8 cellular contexts compared by ENCODE assay signal in the genomic region with DNA sequence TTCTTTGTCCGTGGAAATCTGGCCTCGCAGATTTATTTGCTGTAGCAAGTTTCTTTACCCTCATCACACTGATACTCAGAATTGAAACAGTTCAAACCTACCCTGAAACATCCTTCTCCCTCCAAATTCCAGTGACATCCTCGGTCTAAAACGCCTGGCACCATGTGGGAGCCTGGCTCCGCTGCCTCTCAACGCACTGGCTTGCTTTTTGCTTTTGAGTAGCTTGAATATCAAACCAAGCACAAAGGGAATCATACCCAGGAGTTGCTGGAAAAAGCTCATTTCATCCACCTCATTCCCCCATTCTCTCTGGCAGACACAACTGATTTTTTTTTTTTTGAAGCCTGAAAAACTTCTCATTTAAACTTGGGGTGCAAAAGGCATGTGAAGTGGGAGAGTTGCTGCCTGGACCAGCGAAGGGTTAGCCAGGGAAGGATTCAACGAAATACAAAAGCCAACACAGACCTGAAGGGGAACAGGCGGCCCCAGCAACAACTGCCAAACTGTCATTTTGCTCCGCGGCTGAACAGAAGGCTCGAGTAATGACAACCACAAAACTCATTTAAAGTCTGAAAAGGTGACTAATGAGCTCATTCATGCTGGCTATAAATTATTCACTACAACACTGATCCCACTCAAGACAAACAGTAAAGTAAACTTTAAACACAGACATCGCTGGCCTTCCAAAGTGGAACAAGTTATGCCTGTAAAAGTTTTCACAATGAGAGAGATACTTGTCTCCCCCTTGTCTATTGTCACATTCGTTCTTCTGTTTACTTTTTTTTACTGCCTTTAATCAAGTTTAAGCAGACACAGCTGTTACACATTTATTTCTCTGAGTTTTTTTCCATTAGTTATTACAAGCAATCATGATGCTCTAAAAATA. TPM values are rescaled to one million over a fixed set of nuclear protein-coding genes. Genes with fewer than 3 reads are reported as not detected.
A peak's percentile ranks its signal among the peaks of the same experiment; 100 is the strongest.
DNase-seq lines count a peak whose midpoint lies in the region; ATAC-seq and TF ChIP-seq lines count a peak whose summit lies in the region.

No MANE protein-coding gene starts in this region.

- peaks cover 15% of the 10 kb centered on the region for H3K4me1 ChIP-seq in A673 (ENCODE audit: insufficient read depth, low read length, poor library complexity, severe bottlenecking)
- peaks cover 33% of the 10 kb centered on the region for H3K4me1 ChIP-seq in HUES64 (ENCODE audit: insufficient read depth, low read length)
- peaks cover 41% of the 10 kb centered on the region for H3K4me1 ChIP-seq in SJCRH30
- peaks cover 5 to 45% (median 37%) of the 10 kb centered on the region in 5 donors for H3K4me1 ChIP-seq in subcutaneous abdominal adipose tissue (ENCODE audit: control insufficient read depth in 5 of 5, insufficient read depth in 5 of 5, low read length in 5 of 5)

- no TSS peak for BruUV-seq in A673 (replicated peaks; lab: Mats Ljungman, UMichigan)

- TF ChIP-seq CTCF in A673 (conservative IDR thresholded peaks at IDR 0.05; ENCODE audit: low read depth, low read length) (no peak), mesothelial cell of epicardium (IDR thresholded peaks at IDR 0.05; ENCODE audit: unreplicated experiment) (no peak)

- H3K4me3 ChIP-seq in A673 (ENCODE audit: low read depth, low read length, poor library complexity, severe bottlenecking) = no peak overlapping the region
- H3K4me3 ChIP-seq in HUES64 (ENCODE audit: low read length) = no peak overlapping the region
- peak overlapping the region; percentile 55 for H3K4me3 ChIP-seq in SJCRH30
- H3K4me3 ChIP-seq in subcutaneous abdominal adipose tissue (ENCODE audit: low read depth in 1 of 5, low read length in 5 of 5) = peak overlapping the region in 4 of 5 donors; percentile 29 to 54 (median 40)

- H3K9ac ChIP-seq in HUES64 (ENCODE audit: low read depth, low read length) (peak overlapping the region; percentile 35; the same call in 1 of the 2 replicates), subcutaneous abdominal adipose tissue (ENCODE audit: low read length in 5 of 5) (peak overlapping the region in 3 of 5 donors; percentile 51 to 66 (median 56))

- H3K27ac ChIP-seq in A673 (ENCODE audit: low read depth, low read length, poor library complexity, severe bottlenecking) (no peak overlapping the region), HUES64 (ENCODE audit: low read depth, low read length) (peak overlapping the region; percentile 17; the same call in 1 of the 2 replicates), SJCRH30 (peak overlapping the region; percentile 100), subcutaneous abdominal adipose tissue (ENCODE audit: low read depth, low read length) (peak overlapping the region; percentile 55)

- H3K9me3 Mint-ChIP-seq in mesothelial cell of epicardium = peaks cover 3% of the 10 kb centered on the region

- peak overlapping the region; percentile 91 for H3K27ac Mint-ChIP-seq in mesothelial cell of epicardium

- POLR2A ChIA-PET in A673 (lab: Charles Lee; ENCODE audit: low non-redundant PET) = no interaction called here

- CTCF ChIA-PET in A673 (lab: Charles Lee) = no interaction called here

- H3K36me3 ChIP-seq in A673 (ENCODE audit: insufficient read depth, low read length, poor library complexity, severe bottlenecking) = no peaks in the 10 kb centered on the region
- H3K36me3 ChIP-seq in HUES64 (ENCODE audit: insufficient read depth, low read length) = no peaks in the 10 kb centered on the region; the same call in 1 of the 2 replicates
- no peaks in the 10 kb centered on the region for H3K36me3 ChIP-seq in SJCRH30
- H3K36me3 ChIP-seq in subcutaneous abdominal adipose tissue (ENCODE audit: control insufficient read depth in 5 of 5, insufficient read depth in 5 of 5, low read length in 5 of 5) = no peaks in the 10 kb centered on the region

- peak; percentile 9 for DNase-seq in A673 (ENCODE audit: low spot score)
- peak; percentile 72 to 81 for DNase-seq in SJCRH30
- DNase-seq in cerebellum (ENCODE audit: low spot score) = peak; percentile 65
- DNase-seq in mesothelial cell of epicardium (ENCODE audit: low spot score in 2 of 2, unreplicated experiment in 2 of 2) = no peak
- DNase-seq in DMS114 treated with DMSO at 0.1 percent for 48 hours (lab: John Stamatoyannopoulos, UW; ENCODE audit: unreplicated experiment) = no peak

- peaks cover 54% of the 10 kb centered on the region for H3K4me1 Mint-ChIP-seq in mesothelial cell of epicardium

- peaks cover 3% of the 10 kb centered on the region for H3K36me3 Mint-ChIP-seq in mesothelial cell of epicardium

- no peaks in the 10 kb centered on the region for H3K27me3 ChIP-seq in A673 (replicated peaks; ENCODE audit: insufficient read depth, low read depth, low read length, poor library complexity)
- no peaks in the 10 kb centered on the region for H3K27me3 ChIP-seq in HUES64 (ENCODE audit: insufficient read depth, low read length)
- H3K27me3 ChIP-seq in SJCRH30 = no peaks in the 10 kb centered on the region
- H3K27me3 ChIP-seq in subcutaneous abdominal adipose tissue (ENCODE audit: control insufficient read depth in 5 of 5, insufficient read depth in 4 of 5, low read length in 5 of 5) = no peaks in the 10 kb centered on the region

- H3K9me3 ChIP-seq in A673 (ENCODE audit: low read depth, low read length, poor library complexity, severe bottlenecking) (no peaks in the 10 kb centered on the region), HUES64 (ENCODE audit: insufficient read depth, low read depth, low read length) (no peaks in the 10 kb centered on the region), SJCRH30 (replicated peaks) (no peaks in the 10 kb centered on the region), subcutaneous abdominal adipose tissue (ENCODE audit: control insufficient read depth in 5 of 5, low read length in 5 of 5) (peaks cover 0 to 4% (median 0%) of the 10 kb centered on the region in 5 donors)

- peak overlapping the region; percentile 45 for H3K4me3 Mint-ChIP-seq in mesothelial cell of epicardium

- no peaks in the 10 kb centered on the region for H3K27me3 Mint-ChIP-seq in mesothelial cell of epicardium (ENCODE audit: low read depth)

- WGBS in HUES64 = 60% methylated on average over 14 of the region's 14 CpGs

- ATAC-seq in GM18858 (IDR thresholded peaks at IDR 0.05; ENCODE audit: unreplicated experiment) = no peak

- intact Hi-C loops in A673 (cut with micrococcal nuclease; ENCODE audit: unreplicated experiment) = no loop called here

RNA-seq across cellular contexts. Expression of a gene that starts 12.4 kb away (rescaled TPM):
- total RNA-seq in A673 (2021) (15.3 and 21.9 TPM in 2 replicates), cerebellum (57.6 TPM), mesothelial cell of epicardium (114 to 124 TPM (median 120 TPM) in 3 replicates)
- 47.5 TPM for polyA plus RNA-seq in HUES64 (2013, experiment 1 of 2)
- polyA plus RNA-seq in HUES64 (2013, experiment 2 of 2) = 48.8 TPM
- 45.8 and 49.7 TPM in 2 replicates for total RNA-seq in SJCRH30 (2014; rRNA removed; shearing (Covaris generic))

Comparison
In these comparisons a context has a peak if more than half of its experiments do, and no peak if none do; other contexts are left out.
1. DNase-seq: peak in A673 (single experiment), SJCRH30 (2 of 2) and cerebellum (single experiment); none in mesothelial cell of epicardium (0 of 2) and DMS114 treated with DMSO at 0.1 percent for 48 hours (single experiment).
2. H3K4me3 ChIP-seq: peak in SJCRH30 (single experiment) and subcutaneous abdominal adipose tissue (4 of 5); none in A673 (single experiment) and HUES64 (single experiment).